ENCODE assay signal across 8 cellular contexts in genomic region chr5:128965011-128965637, GRCh38. TPM values are rescaled to one million over a fixed set of nuclear protein-coding genes. Genes with fewer than 3 reads are reported as not detected.
DNase-seq lines count a peak whose midpoint lies in the region; ATAC-seq and TF ChIP-seq lines count a peak whose summit lies in the region.

Gene SLC27A6 (plus strand): TSS chr5:128965488. CDS start chr5:128966138, 650 bp downstream.

- ATAC-seq in upper lobe of right lung = peak; percentile 78
- ATAC-seq in HG02571 (IDR thresholded peaks at IDR 0.05; ENCODE audit: unreplicated experiment) = no peak

- H3K4me3 ChIP-seq in upper lobe of right lung (peak within 1 kb of the TSS; percentile 32), SJCRH30 (no peak within 1 kb of the TSS)

- no peak within 1 kb of the TSS for H3K27ac Mint-ChIP-seq in brain

- peak; percentile 42 for DNase-seq in NCI-H748 (lab: John Stamatoyannopoulos, UW; ENCODE audit: unreplicated experiment)
- DNase-seq in NCI-H748 treated with DMSO at 0.1 percent for 48 hours (lab: John Stamatoyannopoulos, UW) = no peak
- DNase-seq in iPS-NIHi7 (ENCODE audit: extremely low spot score) = peak; percentile 80
- peak; percentile 62 for DNase-seq in upper lobe of right lung
- no peak for DNase-seq in EL
- no peak for DNase-seq in SJCRH30

- H3K27ac ChIP-seq in upper lobe of right lung (no peak within 1 kb of the TSS), SJCRH30 (no peak within 1 kb of the TSS)

- H3K27me3 Mint-ChIP-seq in brain = peaks cover 47% of the 10 kb centered on the region

- H3K9me3 Mint-ChIP-seq in brain = peaks cover 15 to 24% (median 18%) of the 10 kb centered on the region in 5 experiments

- intact Hi-C loops in upper lobe of right lung (cut with DNase I) = no loop called here

- H3K4me1 ChIP-seq in upper lobe of right lung = no peaks in the 10 kb centered on the region
- H3K4me1 ChIP-seq in SJCRH30 = no peaks in the 10 kb centered on the region

- H3K27me3 ChIP-seq in upper lobe of right lung = peaks cover 20% of the 10 kb centered on the region
- no peaks in the 10 kb centered on the region for H3K27me3 ChIP-seq in SJCRH30

- H3K36me3 ChIP-seq in upper lobe of right lung = no peaks in the 10 kb centered on the region
- H3K36me3 ChIP-seq in SJCRH30 = no peaks in the 10 kb centered on the region

- H3K9me3 ChIP-seq in upper lobe of right lung = no peaks in the 10 kb centered on the region
- H3K9me3 ChIP-seq in SJCRH30 (replicated peaks) = no peaks in the 10 kb centered on the region

- TF ChIP-seq CTCF in brain (conservative IDR thresholded peaks at IDR 0.05) = no peak
- no peak for TF ChIP-seq CTCF in upper lobe of right lung (IDR thresholded peaks at IDR 0.05)

- peak within 1 kb of the TSS; percentile 6 to 80 (median 71) for H3K4me3 Mint-ChIP-seq in brain

- H3K4me1 Mint-ChIP-seq in brain = no peaks in the 10 kb centered on the region

- H3K36me3 Mint-ChIP-seq in brain = no peaks in the 10 kb centered on the region

RNA-seq across cellular contexts. Expression of gene SLC27A6, which starts in this region (rescaled TPM):
- 0.68 TPM for polyA plus RNA-seq in brain (ENCODE audit: insufficient read depth, low read depth, low replicate concordance)
- total RNA-seq in upper lobe of right lung = not detected
- 0.04 TPM in 1 of 2 replicates, not detected in the other for total RNA-seq in SJCRH30 (2014; rRNA removed; shearing (Covaris generic))

Comparison
In these comparisons a context has a peak if more than half of its experiments do, and no peak if none do; other contexts are left out.
1. DNase-seq: peak in NCI-H748 (single experiment) and iPS-NIHi7 (single experiment); none in NCI-H748 treated with DMSO at 0.1 percent for 48 hours (single experiment), EL (single experiment) and SJCRH30 (0 of 2).
2. Peak in DNase-seq, ATAC-seq and H3K4me3 ChIP-seq in upper lobe of right lung; RNA of the gene not detected or under 1 TPM.